Comparison of ENCODE assay signal across 1 cellular context in genomic region chr19:11576186-11576585, GRCh38.
TF ChIP-seq lines count a peak whose summit lies in the region.

No MANE protein-coding gene starts in this region.

TF ChIP-seq in H1, 55 proteins besides CTCF, POLR2A, EP300 and RAD21:
- TF ChIP-seq GABPA (IDR thresholded peaks at IDR 0.05; ENCODE audit: borderline replicate concordance, insufficient read depth, low read length) (no peak), CEBPB (IDR thresholded peaks at IDR 0.05; ENCODE audit: low read depth, low read length) (no peak), ZNF274 (IDR thresholded peaks at IDR 0.05; ENCODE audit: borderline replicate concordance, extremely low read depth, low read length) (no peak), NANOG (IDR thresholded peaks at IDR 0.05; ENCODE audit: insufficient read depth, low read depth, low read length, poor library complexity, severe bottlenecking) (no peak), ASH2L (IDR thresholded peaks at IDR 0.05; ENCODE audit: low read length) (no peak), RBBP5 (IDR thresholded peaks at IDR 0.05; ENCODE audit: borderline replicate concordance, low read depth, low read length) (no peak)
